Comparison of ENCODE assay signal across 26 cellular contexts in genomic region chr19:33861950-33862349, GRCh38.
"Had no signal": no experiment of that assay in that cellular context is flagged by ENCODE, and none has a peak within 500 bp of the region (broad histone marks: within the 10 kb centered on the region; RNA-seq: fewer than 3 reads in every experiment).

No MANE protein-coding gene starts in this region.

- H2AFZ ChIP-seq: parathyroid adenoma had no signal

- H3K9ac ChIP-seq: parathyroid adenoma had no signal

- H3K79me2 ChIP-seq: parathyroid adenoma had no signal

- H3K36me3 ChIP-seq: lower lobe of right lung, right lobe of liver, stomach, thyroid gland, transverse colon, vagina had no signal

- H3K4me2 ChIP-seq: smooth muscle cell had no signal

- H3K4me1 ChIP-seq: lower lobe of right lung, parathyroid adenoma, psoas muscle, right lobe of liver, stomach, testis, thyroid gland, transverse colon, vagina had no signal

- H3K27ac ChIP-seq: lower lobe of right lung, parathyroid adenoma, psoas muscle, right lobe of liver, stomach, testis, thyroid gland, transverse colon, vagina had no signal

- ATAC-seq: left cardiac atrium; left lobe of liver; lower lobe of right lung; natural killer cell; psoas muscle; right lobe of liver; stimulated activated naive B cell treated with anti-CD40 and anti-IgM and Interleukin-4, amounts not matched to agents 10 μg/mL and 1 μg/mL and 100 μg/mL, for 72 hours; stimulated activated naive CD8-positive, alpha-beta T cell treated with anti-CD3 and anti-CD28 coated beads, Interleukin-15, Interleukin-2, amounts not matched to agents 100 U/mL and 50 U/mL, for 24 hours had no signal

- H3K9me3 ChIP-seq: lower lobe of right lung, psoas muscle, right lobe of liver, stomach, testis, thyroid gland, transverse colon, vagina had no signal

- H3K27me3 ChIP-seq: right lobe of liver, stomach, testis, thyroid gland, transverse colon, vagina had no signal

- DNase-seq: hippocampal formation; kidney glomerular epithelial cell; left cardiac atrium; lower lobe of right lung; mammary epithelial cell; mesenchymal stem cell; naive B cell; natural killer cell; nephron progenitor cell; psoas muscle; right lobe of liver; stimulated activated CD4-positive, alpha-beta T cell treated with anti-CD3 and anti-CD28 coated beads, Interleukin-12 subunit alpha, Interleukin-12 subunit beta, amount 100 ng/mL, for 4 hours; stimulated activated CD4-positive, alpha-beta T cell treated with anti-CD3 and anti-CD28 coated beads, Interleukin-15, amount 100 ng/mL, for 24 hours; stimulated activated CD4-positive, alpha-beta T cell treated with anti-CD3 and anti-CD28 coated beads, Interleukin-2, amount 100 ng/mL, for 24 hours; stimulated activated CD4-positive, alpha-beta T cell treated with anti-CD3 and anti-CD28 coated beads, Interleukin-4, amount 100 ng/mL, for 1 hour; stimulated activated naive B cell treated with anti-CD40 and anti-IgM and Interleukin-4, amounts not matched to agents 10 μg/mL and 1 μg/mL and 100 μg/mL, for 72 hours; stimulated activated naive CD8-positive, alpha-beta T cell treated with anti-CD3 and anti-CD28 coated beads, Interleukin-15, Interleukin-2, amounts not matched to agents 100 U/mL and 50 U/mL, for 24 hours; stomach; testis; thyroid gland; transverse colon had no signal

- H3K4me3 ChIP-seq: lower lobe of right lung, psoas muscle, right lobe of liver, smooth muscle cell, stomach, testis, thyroid gland, transverse colon, vagina had no signal

- FAIRE-seq: keratinocyte had no signal
